ENCODE assay signal across 8 cellular contexts in genomic region chr6:35327349-35328027, GRCh38. TPM values are rescaled to one million over a fixed set of nuclear protein-coding genes. Genes with fewer than 3 reads are reported as not detected.
DNase-seq lines count a peak whose midpoint lies in the region; ATAC-seq, FAIRE-seq and TF ChIP-seq lines count a peak whose summit lies in the region.

No MANE protein-coding gene starts in this region.

- TF ChIP-seq CTCF in GM10248 (IDR thresholded peaks at IDR 0.05; ENCODE audit: control extremely low read depth, extremely low read depth, low read depth, missing control alignments) (peak; percentile 75), psoas muscle (IDR thresholded peaks at IDR 0.05) (peak; percentile 36)

- peaks cover 36% of the 10 kb centered on the region for H3K36me3 Mint-ChIP-seq in activated T-helper 2 cell treated with anti-CD3 and anti-CD28 coated beads, Interferon-gamma antibody, Interleukin-2, Interleukin-4, amounts not matched to agents 10 μg/mL and 5 μg/mL and 100 μg/mL, durations not matched to agents 14 hours and 24 hours and 36 hours (ENCODE audit: low read depth)

- H3K4me3 Mint-ChIP-seq in activated T-helper 2 cell treated with anti-CD3 and anti-CD28 coated beads, Interferon-gamma antibody, Interleukin-2, Interleukin-4, amounts not matched to agents 10 μg/mL and 5 μg/mL and 100 μg/mL, durations not matched to agents 14 hours and 24 hours and 36 hours (ENCODE audit: low read depth), result no peak overlapping the region

- peaks cover 11% of the 10 kb centered on the region for H3K4me1 Mint-ChIP-seq in activated T-helper 2 cell treated with anti-CD3 and anti-CD28 coated beads, Interferon-gamma antibody, Interleukin-2, Interleukin-4, amounts not matched to agents 10 μg/mL and 5 μg/mL and 100 μg/mL, durations not matched to agents 14 hours and 24 hours and 36 hours (ENCODE audit: low read depth)

- POLR2A ChIA-PET in GM10248 (lab: Yijun Ruan, JAX), result no interaction called here

- H3K9me3 ChIP-seq in psoas muscle, result no peaks in the 10 kb centered on the region

- H3K4me1 ChIP-seq in psoas muscle, result no peaks in the 10 kb centered on the region

- no peaks in the 10 kb centered on the region for H3K36me3 ChIP-seq in psoas muscle (ENCODE audit: insufficient read depth in 1 of 2, low read depth in 1 of 2)

- H3K27me3 Mint-ChIP-seq in activated T-helper 2 cell treated with anti-CD3 and anti-CD28 coated beads, Interferon-gamma antibody, Interleukin-2, Interleukin-4, amounts not matched to agents 10 μg/mL and 5 μg/mL and 100 μg/mL, durations not matched to agents 14 hours and 24 hours and 36 hours (ENCODE audit: low read depth), result no peaks in the 10 kb centered on the region

- H3K27ac ChIP-seq in psoas muscle, result no peak overlapping the region

- DNase-seq in GM10248 (ENCODE audit: extremely low spot score) (peak; percentile 81), HTR-8/SVneo (ENCODE audit: insufficient read length, low spot score) (peak; percentile 79), SHP77 (lab: John Stamatoyannopoulos, UW) (peak; percentile 63 to 65), germinal center (ENCODE audit: low spot score) (peak; percentile 79), psoas muscle (peak in 1 of 2 donors; percentile 67), NCI-H2081 treated with DMSO at 0.1 percent for 48 hours (lab: John Stamatoyannopoulos, UW) (no peak)
- DNase-seq in activated T-helper 2 cell treated with anti-CD3 and anti-CD28 coated beads, Interferon-gamma antibody, Interleukin-2, Interleukin-4, amounts not matched to agents 10 μg/mL and 5 μg/mL and 100 μg/mL, durations not matched to agents 14 hours and 24 hours and 36 hours (ENCODE audit: low spot score), result peak; percentile 61

- ATAC-seq in psoas muscle (peak; percentile 30 to 80 (median 58)), HG03521 (IDR thresholded peaks at IDR 0.05; ENCODE audit: unreplicated experiment) (no peak)

- WGBS in psoas muscle, 3 donors, result 32 to 41% (median 37%) methylated on average over 7 of the region's 7 CpGs

- H3K4me3 ChIP-seq in psoas muscle, result no peak overlapping the region

- H3K9me3 Mint-ChIP-seq in activated T-helper 2 cell treated with anti-CD3 and anti-CD28 coated beads, Interferon-gamma antibody, Interleukin-2, Interleukin-4, amounts not matched to agents 10 μg/mL and 5 μg/mL and 100 μg/mL, durations not matched to agents 14 hours and 24 hours and 36 hours, result no peaks in the 10 kb centered on the region

- H3K27me3 ChIP-seq in psoas muscle (ENCODE audit: insufficient read depth in 3 of 3, low read length in 2 of 3), result no peaks in the 10 kb centered on the region

- H3K27ac Mint-ChIP-seq in activated T-helper 2 cell treated with anti-CD3 and anti-CD28 coated beads, Interferon-gamma antibody, Interleukin-2, Interleukin-4, amounts not matched to agents 10 μg/mL and 5 μg/mL and 100 μg/mL, durations not matched to agents 14 hours and 24 hours and 36 hours, result peak overlapping the region; percentile 41

- no peak for FAIRE-seq in HTR-8/SVneo (lab: Jason Lieb, UNC)

- CTCF ChIA-PET in GM10248 (lab: Yijun Ruan, JAX), result interaction anchor here (0.6 to 16.0 kb wide), 28 partner anchors 10 to 975 kb away, joined by 3 to 198 read pairs (median 4); partner anchors contain the start of genes DEF6, PPARD and RPL10A

- intact Hi-C loops in activated T-helper 2 cell treated with anti-CD3 and anti-CD28 coated beads, Interferon-gamma antibody, Interleukin-2, Interleukin-4, amounts not matched to agents 10 μg/mL and 5 μg/mL and 100 μg/mL, durations not matched to agents 14 hours and 24 hours and 36 hours (cut with micrococcal nuclease), result loop anchor here (1.0 kb wide), 1 partner anchor 30 kb away; the partner anchor contains the start of gene DEF6
- intact Hi-C loops in psoas muscle (cut with DNase I), result no loop called here

RNA-seq across cellular contexts. Expression of gene PPARD, which starts 14.9 kb away (rescaled TPM):
- total RNA-seq in activated T-helper 2 cell treated with anti-CD3 and anti-CD28 coated beads, Interferon-gamma antibody, Interleukin-2, Interleukin-4, amounts not matched to agents 10 μg/mL and 5 μg/mL and 100 μg/mL, durations not matched to agents 14 hours and 24 hours and 36 hours, result 27.1 and 29.1 TPM in 2 replicates
- total RNA-seq in psoas muscle, result 10 to 100 TPM; 19.4 to 47.2 (median 38.4) TPM
- polyA plus RNA-seq in psoas muscle, result 100 to 1,000 TPM in 1 of 3 donors, 10 to 100 TPM in 2; 13.5 to 187 (median 25.0) TPM

RNA-seq across cellular contexts. Expression of gene DEF6, which starts 29.9 kb away (rescaled TPM):
- total RNA-seq in activated T-helper 2 cell treated with anti-CD3 and anti-CD28 coated beads, Interferon-gamma antibody, Interleukin-2, Interleukin-4, amounts not matched to agents 10 μg/mL and 5 μg/mL and 100 μg/mL, durations not matched to agents 14 hours and 24 hours and 36 hours, result 120 and 121 TPM in 2 replicates
- 1 to 10 TPM in 1 of 4 donors, under 1 TPM in 3; 0.46 to 1.6 (median 0.64) TPM for total RNA-seq in psoas muscle
- polyA plus RNA-seq in psoas muscle, result 1 to 10 TPM in 1 of 3 donors, under 1 TPM in 2; 0.43 to 1.3 (median 0.69) TPM

Comparison
In these comparisons a context has a peak if more than half of its experiments do, and no peak if none do; other contexts are left out.
1. RNA of gene DEF6, which starts 29.9 kb away (total RNA-seq): 120 to 121 TPM in activated T-helper 2 cell treated with anti-CD3 and anti-CD28 coated beads, Interferon-gamma antibody, Interleukin-2, Interleukin-4, amounts not matched to agents 10 μg/mL and 5 μg/mL and 100 μg/mL, durations not matched to agents 14 hours and 24 hours and 36 hours; 0.46 to 1.6 TPM in psoas muscle; every median in the first group is over 10 times any median in the second.